Comparison of ENCODE assay signal across 2 cellular contexts in the genomic region with DNA sequence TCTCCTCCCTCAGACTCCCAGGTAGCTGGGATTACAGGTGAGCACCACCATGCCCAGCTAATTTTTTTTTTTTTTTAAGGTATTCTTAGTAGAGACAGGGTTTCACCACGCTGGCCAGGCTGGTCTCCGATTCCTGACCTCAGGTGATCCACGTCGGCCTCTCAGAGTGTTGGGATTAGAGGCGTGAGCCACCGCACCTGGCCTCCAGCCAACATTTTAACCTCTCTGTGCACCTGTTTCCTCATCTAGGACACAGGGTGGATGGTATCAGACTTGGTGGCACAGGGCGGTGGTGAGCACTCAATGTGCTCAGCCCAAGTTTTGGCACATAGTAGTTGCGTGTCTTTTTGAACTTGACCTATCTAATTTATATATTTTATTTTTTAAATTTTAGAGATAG.
TF ChIP-seq lines count a peak whose summit lies in the region.

No MANE protein-coding gene starts in this region.

TF ChIP-seq in liver, 16 proteins besides CTCF, POLR2A, EP300 and RAD21:
- TF ChIP-seq ATF3 (IDR thresholded peaks at IDR 0.05) (no peak), RXRA (IDR thresholded peaks at IDR 0.05) (peak; percentile 6 to 26)

TF ChIP-seq in HepG2, 621 proteins besides CTCF, POLR2A, EP300 and RAD21:
- TF ChIP-seq MBD4 (IDR thresholded peaks at IDR 0.05; ENCODE audit: borderline replicate concordance, low read length) (no peak), ATF3 (CRISPR knock-in tag; IDR thresholded peaks at IDR 0.05) (no peak), ZFP37 (CRISPR knock-in tag; IDR thresholded peaks at IDR 0.05; ENCODE audit: borderline replicate concordance) (no peak), MAZ (IDR thresholded peaks at IDR 0.05; ENCODE audit: borderline replicate concordance, low read depth, low read length) (no peak), MAZ (CRISPR knock-in tag; IDR thresholded peaks at IDR 0.05; ENCODE audit: low read depth) (no peak), ATF7 (IDR thresholded peaks at IDR 0.05) (no peak), ATF7 (CRISPR knock-in tag; IDR thresholded peaks at IDR 0.05) (no peak), ZNF512 (CRISPR knock-in tag; IDR thresholded peaks at IDR 0.05) (no peak), ZNF530 (CRISPR knock-in tag; IDR thresholded peaks at IDR 0.05; ENCODE audit: low read depth) (no peak), ZBTB26 (CRISPR knock-in tag; IDR thresholded peaks at IDR 0.05; ENCODE audit: borderline replicate concordance) (no peak)
